16 cellular contexts compared by ENCODE assay signal in genomic region chr1:32128479-32128878, GRCh38. TPM values are rescaled to one million over a fixed set of nuclear protein-coding genes. Genes with fewer than 3 reads are reported as not detected.
DNase-seq lines count a peak whose midpoint lies in the region; ATAC-seq and TF ChIP-seq lines count a peak whose summit lies in the region.
"Had no signal": no experiment of that assay in that cellular context is flagged by ENCODE, and none has a peak within 500 bp of the region (broad histone marks: within the 10 kb centered on the region; RNA-seq: fewer than 3 reads in every experiment).

No MANE protein-coding gene starts in this region.

- DNase-seq in Ammon's horn (ENCODE audit: low spot score) (peak; percentile 66), dorsolateral prefrontal cortex (peak in 2 of 10 donors; percentile 34 to 50), pons (ENCODE audit: low spot score) (peak; percentile 86), SIG-M5 treated with dmso at 0.1 percent for 504 hours (lab: John Stamatoyannopoulos, UW; ENCODE audit: unreplicated experiment) (no peak)
- no peak for DNase-seq in CD4-positive, alpha-beta T cell
- no peak for DNase-seq in stimulated activated CD4-positive, alpha-beta T cell treated with anti-CD3 and anti-CD28 coated beads, Interleukin-2, amount 100 ng/mL, for 48 hours
- DNase-seq: AML-193, DMS 273 treated with DMSO at 0.1 percent for 48 hours, HFFc6, NCI-H1105, NCI-H1694 treated with DMSO at 0.1 percent for 48 hours, NCI-H446, NCI-H748 treated with DMSO at 0.1 percent for 48 hours, Right ventricle myocardium superior had no signal

- H3K9me3 Mint-ChIP-seq in CD4-positive, alpha-beta T cell, result no peaks in the 10 kb centered on the region
- H3K9me3 Mint-ChIP-seq: HFFc6 had no signal

- no peak for TF ChIP-seq CTCF in CD4-positive, alpha-beta T cell (IDR thresholded peaks at IDR 0.05)
- TF ChIP-seq CTCF in dorsolateral prefrontal cortex (IDR thresholded peaks at IDR 0.05 in 54 of 56, conservative IDR thresholded peaks at IDR 0.05 in 2 of 56; ENCODE audit: low read depth in 1 of 56, partially characterized antibody in 56 of 56), result no peak

- no peak overlapping the region for H3K4me3 Mint-ChIP-seq in CD4-positive, alpha-beta T cell
- H3K4me3 Mint-ChIP-seq: HFFc6 had no signal

- H3K27ac ChIP-seq in CD4-positive, alpha-beta T cell (ENCODE audit: low read depth, low read length), result no peak overlapping the region
- peak overlapping the region in 46 of 59 donors; percentile 0 to 85 (median 50) for H3K27ac ChIP-seq in dorsolateral prefrontal cortex

- H3K4me3 ChIP-seq in dorsolateral prefrontal cortex, result peak overlapping the region in 1 of 59 donors; percentile 9

- H3K27ac Mint-ChIP-seq in CD4-positive, alpha-beta T cell, result peak overlapping the region; percentile 30
- H3K27ac Mint-ChIP-seq: HFFc6 had no signal

- no peaks in the 10 kb centered on the region for H3K9me3 ChIP-seq in CD4-positive, alpha-beta T cell (ENCODE audit: control insufficient read depth, low read length)

- H3K27me3 ChIP-seq in CD4-positive, alpha-beta T cell (ENCODE audit: control insufficient read depth, insufficient read depth, low read length), result no peaks in the 10 kb centered on the region
- H3K27me3 ChIP-seq in dorsolateral prefrontal cortex, result no peaks in the 10 kb centered on the region

- intact Hi-C loops in CD4-positive, alpha-beta T cell (cut with DNase I, micrococcal nuclease), result no loop called here
- intact Hi-C loops in dorsolateral prefrontal cortex (cut with DNase I), result no loop called here

- H3K27me3 Mint-ChIP-seq in CD4-positive, alpha-beta T cell, result no peaks in the 10 kb centered on the region

- CTCF ChIA-PET in CD4-positive, alpha-beta T cell (lab: Charles Lee), result interaction anchor here (0.8 to 1.3 kb wide), 4 partner anchors 18 to 26 kb away, joined by 3 to 5 read pairs (median 3); no protein-coding TSS in a partner anchor

- POLR2A ChIA-PET in CD4-positive, alpha-beta T cell (lab: Charles Lee), result interaction anchor here (1.5 kb wide), 1 partner anchor 21 kb away, joined by 5 read pairs; the partner anchor contains the start of gene KPNA6

- no peak for ATAC-seq in CD4-positive, alpha-beta T cell (ENCODE audit: poor library complexity)
- no peak for ATAC-seq in HG03565 (IDR thresholded peaks at IDR 0.05; ENCODE audit: unreplicated experiment)
- ATAC-seq: Panc1 had no signal

- H3K4me1 Mint-ChIP-seq in CD4-positive, alpha-beta T cell (ENCODE audit: low read depth), result peaks cover 37% of the 10 kb centered on the region

- H3K36me3 Mint-ChIP-seq in CD4-positive, alpha-beta T cell (ENCODE audit: low read depth), result peaks cover 25% of the 10 kb centered on the region

RNA-seq across cellular contexts. Expression of gene KPNA6, which starts 20.6 kb away (rescaled TPM):
- 10 to 100 TPM; 47.1 to 47.8 TPM for total RNA-seq in CD4-positive, alpha-beta T cell
- 10 to 100 TPM; 49.7 to 98.8 (median 74.6) TPM for total RNA-seq in dorsolateral prefrontal cortex

RNA-seq across cellular contexts. Expression of gene TXLNA, which starts 51.0 kb away (rescaled TPM):
- 1 to 10 TPM; 6.3 to 6.4 TPM for total RNA-seq in CD4-positive, alpha-beta T cell
- 10 to 100 TPM; 22.6 to 39.3 (median 29.4) TPM for total RNA-seq in dorsolateral prefrontal cortex

RNA-seq across cellular contexts. Expression of gene TMEM39B, which starts 55.7 kb away (rescaled TPM):
- 1 to 10 TPM; 7.2 to 7.9 TPM for total RNA-seq in CD4-positive, alpha-beta T cell
- 10 to 100 TPM; 14.3 to 30.7 (median 20.7) TPM for total RNA-seq in dorsolateral prefrontal cortex

Comparison
In these comparisons a context has a peak if more than half of its experiments do, and no peak if none do; other contexts are left out.
1. DNase-seq: peak in Ammon's horn (single experiment) and pons (single experiment); none in CD4-positive, alpha-beta T cell (0 of 10), SIG-M5 treated with dmso at 0.1 percent for 504 hours (single experiment) and stimulated activated CD4-positive, alpha-beta T cell treated with anti-CD3 and anti-CD28 coated beads, Interleukin-2, amount 100 ng/mL, for 48 hours (0 of 2).